Comparison of ENCODE assay signal across 9 cellular contexts in the genomic region with DNA sequence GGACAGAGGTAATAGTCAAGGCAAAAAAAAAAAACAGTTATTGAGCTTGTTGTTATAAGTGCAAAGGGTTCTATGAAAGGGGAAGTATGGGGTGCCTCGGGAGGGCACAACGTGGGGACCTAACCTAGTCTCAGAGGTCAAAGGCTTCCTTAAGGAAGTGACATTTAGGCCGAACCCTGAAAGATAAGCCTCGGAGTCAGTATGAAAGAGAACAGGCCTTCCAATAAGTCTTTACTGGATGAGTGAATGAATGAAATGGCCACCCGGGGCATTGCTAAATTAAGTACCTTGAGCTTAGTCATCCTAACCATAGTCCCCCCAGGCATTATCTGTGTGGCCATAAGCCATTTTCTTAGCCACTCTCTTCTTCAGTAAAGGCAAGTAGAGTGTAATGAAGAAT. TPM values are rescaled to one million over a fixed set of nuclear protein-coding genes. Genes with fewer than 3 reads are reported as not detected.
DNase-seq lines count a peak whose midpoint lies in the region; ATAC-seq and TF ChIP-seq lines count a peak whose summit lies in the region.
"Had no signal": no experiment of that assay in that cellular context is flagged by ENCODE, and none has a peak within 500 bp of the region (broad histone marks: within the 10 kb centered on the region; RNA-seq: fewer than 3 reads in every experiment).

No MANE protein-coding gene starts in this region.

- peaks cover 35% of the 10 kb centered on the region for H3K36me3 Mint-ChIP-seq in T-helper 2 cell treated with Interferon-gamma antibody and Interleukin-4, amounts not matched to agents 5 μg/mL and 100 μg/mL, for 36 hours (ENCODE audit: low read depth)

- peak overlapping the region; percentile 38 for H3K27ac Mint-ChIP-seq in T-helper 2 cell treated with Interferon-gamma antibody and Interleukin-4, amounts not matched to agents 5 μg/mL and 100 μg/mL, for 36 hours

- peaks cover 83% of the 10 kb centered on the region for H3K4me1 Mint-ChIP-seq in T-helper 2 cell treated with Interferon-gamma antibody and Interleukin-4, amounts not matched to agents 5 μg/mL and 100 μg/mL, for 36 hours (ENCODE audit: low read depth)

- ATAC-seq in HG02870 (IDR thresholded peaks at IDR 0.05; ENCODE audit: unreplicated experiment) (peak; percentile 39), mucosa of descending colon (peak; percentile 27)

- TF ChIP-seq CTCF in GM12865 (IDR thresholded peaks at IDR 0.05; ENCODE audit: insufficient read depth, low read depth, low read length, missing control alignments): no peak
- no peak for TF ChIP-seq CTCF in mucosa of descending colon (IDR thresholded peaks at IDR 0.05)

- H3K27me3 Mint-ChIP-seq in T-helper 2 cell treated with Interferon-gamma antibody and Interleukin-4, amounts not matched to agents 5 μg/mL and 100 μg/mL, for 36 hours (ENCODE audit: low read depth): no peaks in the 10 kb centered on the region

- peaks cover 6% of the 10 kb centered on the region for H3K9me3 Mint-ChIP-seq in T-helper 2 cell treated with Interferon-gamma antibody and Interleukin-4, amounts not matched to agents 5 μg/mL and 100 μg/mL, for 36 hours

- intact Hi-C loops in mucosa of descending colon (cut with DNase I, micrococcal nuclease): no loop called here

- H3K4me1 ChIP-seq in mucosa of descending colon (ENCODE audit: low read depth): peaks cover 7% of the 10 kb centered on the region

- H3K36me3 ChIP-seq in mucosa of descending colon (ENCODE audit: low read depth): no peaks in the 10 kb centered on the region

- no peak overlapping the region for H3K4me3 ChIP-seq in GM12865 (ENCODE audit: low read depth, low read length)
- no peak overlapping the region for H3K4me3 ChIP-seq in mucosa of descending colon

- no peaks in the 10 kb centered on the region for H3K9me3 ChIP-seq in mucosa of descending colon

- DNase-seq in GM12865 (ENCODE audit: low read depth) (peak; percentile 59), mucosa of descending colon (no peak), 8988T (no peak), NCI-H2227 (lab: John Stamatoyannopoulos, UW; ENCODE audit: unreplicated experiment) (no peak), NCI-H774 (lab: John Stamatoyannopoulos, UW) (no peak)
- no peak for DNase-seq in T-helper 2 cell treated with Interferon-gamma antibody and Interleukin-4, amounts not matched to agents 5 μg/mL and 100 μg/mL, for 36 hours (ENCODE audit: low spot score)
- no peak for DNase-seq in stimulated activated CD8-positive, alpha-beta memory T cell treated with anti-CD3 and anti-CD28 coated beads, Interleukin-4, amount 100 ng/mL, for 48 hours
- DNase-seq: NCI-H1048 had no signal

- no peak overlapping the region for H3K4me3 Mint-ChIP-seq in T-helper 2 cell treated with Interferon-gamma antibody and Interleukin-4, amounts not matched to agents 5 μg/mL and 100 μg/mL, for 36 hours

RNA-seq across cellular contexts. Expression of gene FLI1, which starts 19.7 kb away (rescaled TPM):
- 10 to 100 TPM in 2 of 3 donors, 1 to 10 TPM in 1; 5.8 to 10.9 (median 10.1) TPM for total RNA-seq in mucosa of descending colon
